ENCODE assay signal across 1 cellular context in the genomic region with DNA sequence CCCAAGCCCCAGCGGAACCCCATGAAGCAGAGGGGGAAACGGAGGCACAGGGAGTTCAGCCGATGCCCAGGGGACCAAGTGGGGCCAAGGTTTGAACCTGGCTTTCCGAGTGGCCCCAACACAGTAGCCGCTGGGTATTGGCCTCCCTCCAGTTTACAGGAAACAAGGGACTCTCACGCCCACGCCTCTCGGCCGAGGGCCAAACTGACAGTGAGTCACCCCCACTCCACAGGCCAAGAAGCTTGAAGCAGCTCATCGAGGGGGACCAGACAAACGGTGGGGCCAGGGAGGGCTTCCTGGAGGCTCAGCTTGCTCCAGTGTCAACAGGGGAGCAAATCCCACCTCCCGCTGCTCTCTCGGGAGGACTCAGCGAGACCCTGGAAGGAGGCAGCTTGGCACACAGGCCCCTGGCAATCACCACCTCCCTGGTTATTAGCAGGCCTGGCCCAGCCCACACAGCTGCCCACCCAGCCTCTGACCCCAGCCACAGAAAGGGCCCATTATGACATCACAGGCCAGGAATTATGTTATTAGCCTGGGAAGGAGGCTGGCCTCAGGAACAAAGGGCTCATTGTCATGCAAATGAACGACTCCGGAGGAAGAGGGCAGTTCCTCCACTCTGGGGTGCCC.
TF ChIP-seq lines count a peak whose summit lies in the region.

No MANE protein-coding gene starts in this region.

TF ChIP-seq in HepG2, 621 proteins besides CTCF, POLR2A, EP300 and RAD21 (continued from another document and continues in another):
- TF ChIP-seq, protein P1, sequence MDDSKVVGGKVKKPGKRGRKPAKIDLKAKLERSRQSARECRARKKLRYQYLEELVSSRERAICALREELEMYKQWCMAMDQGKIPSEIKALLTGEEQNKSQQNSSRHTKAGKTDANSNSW (CRISPR knock-in tag; IDR thresholded peaks at IDR 0.05; ENCODE audit: borderline replicate concordance): 0 out of 2 replicates have a peak, but pooled peaks have one; percentile 24
- TF ChIP-seq SOX13 (IDR thresholded peaks at IDR 0.05): peak; percentile 78
- peak in 1 of 2 experiments; percentile 97; a peak in 2 of 4 replicates for TF ChIP-seq SOX13 (CRISPR knock-in tag; conservative IDR thresholded peaks at IDR 0.05 in 1 of 2, IDR thresholded peaks at IDR 0.05 in 1 of 2)
- TF ChIP-seq CREB1 (IDR thresholded peaks at IDR 0.05): peak; percentile 56; the same call in 1 of the 2 replicates
- peak; percentile 60 for TF ChIP-seq CREB1 (CRISPR knock-in tag; IDR thresholded peaks at IDR 0.05)
- TF ChIP-seq, protein P2, sequence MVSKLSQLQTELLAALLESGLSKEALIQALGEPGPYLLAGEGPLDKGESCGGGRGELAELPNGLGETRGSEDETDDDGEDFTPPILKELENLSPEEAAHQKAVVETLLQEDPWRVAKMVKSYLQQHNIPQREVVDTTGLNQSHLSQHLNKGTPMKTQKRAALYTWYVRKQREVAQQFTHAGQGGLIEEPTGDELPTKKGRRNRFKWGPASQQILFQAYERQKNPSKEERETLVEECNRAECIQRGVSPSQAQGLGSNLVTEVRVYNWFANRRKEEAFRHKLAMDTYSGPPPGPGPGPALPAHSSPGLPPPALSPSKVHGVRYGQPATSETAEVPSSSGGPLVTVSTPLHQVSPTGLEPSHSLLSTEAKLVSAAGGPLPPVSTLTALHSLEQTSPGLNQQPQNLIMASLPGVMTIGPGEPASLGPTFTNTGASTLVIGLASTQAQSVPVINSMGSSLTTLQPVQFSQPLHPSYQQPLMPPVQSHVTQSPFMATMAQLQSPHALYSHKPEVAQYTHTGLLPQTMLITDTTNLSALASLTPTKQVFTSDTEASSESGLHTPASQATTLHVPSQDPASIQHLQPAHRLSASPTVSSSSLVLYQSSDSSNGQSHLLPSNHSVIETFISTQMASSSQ (IDR thresholded peaks at IDR 0.05; ENCODE audit: low read depth): no peak
- TF ChIP-seq, protein P2 (CRISPR knock-in tag; IDR thresholded peaks at IDR 0.05; ENCODE audit: borderline replicate concordance): 0 out of 2 replicates have a peak, but pooled peaks have one; percentile 22
- peak; percentile 95 for TF ChIP-seq SOX5 (CRISPR knock-in tag; IDR thresholded peaks at IDR 0.05; ENCODE audit: borderline replicate concordance)
- TF ChIP-seq RELA (CRISPR knock-in tag; IDR thresholded peaks at IDR 0.05): no peak
- TF ChIP-seq MED1 (CRISPR knock-in tag; IDR thresholded peaks at IDR 0.05): no peak
- TF ChIP-seq, protein P3, sequence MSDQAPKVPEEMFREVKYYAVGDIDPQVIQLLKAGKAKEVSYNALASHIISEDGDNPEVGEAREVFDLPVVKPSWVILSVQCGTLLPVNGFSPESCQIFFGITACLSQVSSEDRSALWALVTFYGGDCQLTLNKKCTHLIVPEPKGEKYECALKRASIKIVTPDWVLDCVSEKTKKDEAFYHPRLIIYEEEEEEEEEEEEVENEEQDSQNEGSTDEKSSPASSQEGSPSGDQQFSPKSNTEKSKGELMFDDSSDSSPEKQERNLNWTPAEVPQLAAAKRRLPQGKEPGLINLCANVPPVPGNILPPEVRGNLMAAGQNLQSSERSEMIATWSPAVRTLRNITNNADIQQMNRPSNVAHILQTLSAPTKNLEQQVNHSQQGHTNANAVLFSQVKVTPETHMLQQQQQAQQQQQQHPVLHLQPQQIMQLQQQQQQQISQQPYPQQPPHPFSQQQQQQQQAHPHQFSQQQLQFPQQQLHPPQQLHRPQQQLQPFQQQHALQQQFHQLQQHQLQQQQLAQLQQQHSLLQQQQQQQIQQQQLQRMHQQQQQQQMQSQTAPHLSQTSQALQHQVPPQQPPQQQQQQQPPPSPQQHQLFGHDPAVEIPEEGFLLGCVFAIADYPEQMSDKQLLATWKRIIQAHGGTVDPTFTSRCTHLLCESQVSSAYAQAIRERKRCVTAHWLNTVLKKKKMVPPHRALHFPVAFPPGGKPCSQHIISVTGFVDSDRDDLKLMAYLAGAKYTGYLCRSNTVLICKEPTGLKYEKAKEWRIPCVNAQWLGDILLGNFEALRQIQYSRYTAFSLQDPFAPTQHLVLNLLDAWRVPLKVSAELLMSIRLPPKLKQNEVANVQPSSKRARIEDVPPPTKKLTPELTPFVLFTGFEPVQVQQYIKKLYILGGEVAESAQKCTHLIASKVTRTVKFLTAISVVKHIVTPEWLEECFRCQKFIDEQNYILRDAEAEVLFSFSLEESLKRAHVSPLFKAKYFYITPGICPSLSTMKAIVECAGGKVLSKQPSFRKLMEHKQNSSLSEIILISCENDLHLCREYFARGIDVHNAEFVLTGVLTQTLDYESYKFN (CRISPR knock-in tag; conservative IDR thresholded peaks at IDR 0.05): peak; percentile 48; the same call in 1 of the 2 replicates
- TF ChIP-seq ZMYM2 (CRISPR knock-in tag; IDR thresholded peaks at IDR 0.05): 0 out of 2 replicates have a peak, but pooled peaks have one; percentile 23
- peak; percentile 84 for TF ChIP-seq HNRNPL (IDR thresholded peaks at IDR 0.05; ENCODE audit: low read depth, low read length)
- TF ChIP-seq, protein P4, sequence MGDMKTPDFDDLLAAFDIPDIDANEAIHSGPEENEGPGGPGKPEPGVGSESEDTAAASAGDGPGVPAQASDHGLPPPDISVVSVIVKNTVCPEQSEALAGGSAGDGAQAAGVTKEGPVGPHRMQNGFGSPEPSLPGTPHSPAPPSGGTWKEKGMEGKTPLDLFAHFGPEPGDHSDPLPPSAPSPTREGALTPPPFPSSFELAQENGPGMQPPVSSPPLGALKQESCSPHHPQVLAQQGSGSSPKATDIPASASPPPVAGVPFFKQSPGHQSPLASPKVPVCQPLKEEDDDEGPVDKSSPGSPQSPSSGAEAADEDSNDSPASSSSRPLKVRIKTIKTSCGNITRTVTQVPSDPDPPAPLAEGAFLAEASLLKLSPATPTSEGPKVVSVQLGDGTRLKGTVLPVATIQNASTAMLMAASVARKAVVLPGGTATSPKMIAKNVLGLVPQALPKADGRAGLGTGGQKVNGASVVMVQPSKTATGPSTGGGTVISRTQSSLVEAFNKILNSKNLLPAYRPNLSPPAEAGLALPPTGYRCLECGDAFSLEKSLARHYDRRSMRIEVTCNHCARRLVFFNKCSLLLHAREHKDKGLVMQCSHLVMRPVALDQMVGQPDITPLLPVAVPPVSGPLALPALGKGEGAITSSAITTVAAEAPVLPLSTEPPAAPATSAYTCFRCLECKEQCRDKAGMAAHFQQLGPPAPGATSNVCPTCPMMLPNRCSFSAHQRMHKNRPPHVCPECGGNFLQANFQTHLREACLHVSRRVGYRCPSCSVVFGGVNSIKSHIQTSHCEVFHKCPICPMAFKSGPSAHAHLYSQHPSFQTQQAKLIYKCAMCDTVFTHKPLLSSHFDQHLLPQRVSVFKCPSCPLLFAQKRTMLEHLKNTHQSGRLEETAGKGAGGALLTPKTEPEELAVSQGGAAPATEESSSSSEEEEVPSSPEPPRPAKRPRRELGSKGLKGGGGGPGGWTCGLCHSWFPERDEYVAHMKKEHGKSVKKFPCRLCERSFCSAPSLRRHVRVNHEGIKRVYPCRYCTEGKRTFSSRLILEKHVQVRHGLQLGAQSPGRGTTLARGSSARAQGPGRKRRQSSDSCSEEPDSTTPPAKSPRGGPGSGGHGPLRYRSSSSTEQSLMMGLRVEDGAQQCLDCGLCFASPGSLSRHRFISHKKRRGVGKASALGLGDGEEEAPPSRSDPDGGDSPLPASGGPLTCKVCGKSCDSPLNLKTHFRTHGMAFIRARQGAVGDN (CRISPR knock-in tag; IDR thresholded peaks at IDR 0.05): peak; percentile 63
- TF ChIP-seq PCBP1 (IDR thresholded peaks at IDR 0.05; ENCODE audit: borderline replicate concordance, low read depth, low read length): 0 out of 2 replicates have a peak, but pooled peaks have one; percentile 23
- 0 out of 2 replicates have a peak, but pooled peaks have one; percentile 32 for TF ChIP-seq KDM2A (CRISPR knock-in tag; IDR thresholded peaks at IDR 0.05; ENCODE audit: borderline replicate concordance, low read depth)
- TF ChIP-seq GATAD2A (CRISPR knock-in tag; IDR thresholded peaks at IDR 0.05): 0 out of 2 replicates have a peak, but pooled peaks have one; percentile 14
- peak; percentile 48 for TF ChIP-seq AGO2 (optimal IDR thresholded peaks at IDR 0.05; ENCODE audit: low read depth, low read length)
- TF ChIP-seq TEAD3 (CRISPR knock-in tag; optimal IDR thresholded peaks at IDR 0.05; ENCODE audit: borderline replicate concordance): peak; percentile 67
- TF ChIP-seq JUN (CRISPR knock-in tag; IDR thresholded peaks at IDR 0.05): 0 out of 2 replicates have a peak, but pooled peaks have one; percentile 42
- no peak for TF ChIP-seq ZNF776 (CRISPR knock-in tag; IDR thresholded peaks at IDR 0.05)
- TF ChIP-seq, protein P5, sequence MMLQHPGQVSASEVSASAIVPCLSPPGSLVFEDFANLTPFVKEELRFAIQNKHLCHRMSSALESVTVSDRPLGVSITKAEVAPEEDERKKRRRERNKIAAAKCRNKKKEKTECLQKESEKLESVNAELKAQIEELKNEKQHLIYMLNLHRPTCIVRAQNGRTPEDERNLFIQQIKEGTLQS (CRISPR knock-in tag; IDR thresholded peaks at IDR 0.05): 0 out of 2 replicates have a peak, but pooled peaks have one; percentile 35
- no peak for TF ChIP-seq TAF15 (IDR thresholded peaks at IDR 0.05; ENCODE audit: low read depth, low read length, poor library complexity, severe bottlenecking)
- no peak for TF ChIP-seq JUNB (CRISPR knock-in tag; IDR thresholded peaks at IDR 0.05; ENCODE audit: borderline replicate concordance)
- TF ChIP-seq HCFC1 (IDR thresholded peaks at IDR 0.05; ENCODE audit: low read depth, low read length): no peak
- TF ChIP-seq, protein P6, sequence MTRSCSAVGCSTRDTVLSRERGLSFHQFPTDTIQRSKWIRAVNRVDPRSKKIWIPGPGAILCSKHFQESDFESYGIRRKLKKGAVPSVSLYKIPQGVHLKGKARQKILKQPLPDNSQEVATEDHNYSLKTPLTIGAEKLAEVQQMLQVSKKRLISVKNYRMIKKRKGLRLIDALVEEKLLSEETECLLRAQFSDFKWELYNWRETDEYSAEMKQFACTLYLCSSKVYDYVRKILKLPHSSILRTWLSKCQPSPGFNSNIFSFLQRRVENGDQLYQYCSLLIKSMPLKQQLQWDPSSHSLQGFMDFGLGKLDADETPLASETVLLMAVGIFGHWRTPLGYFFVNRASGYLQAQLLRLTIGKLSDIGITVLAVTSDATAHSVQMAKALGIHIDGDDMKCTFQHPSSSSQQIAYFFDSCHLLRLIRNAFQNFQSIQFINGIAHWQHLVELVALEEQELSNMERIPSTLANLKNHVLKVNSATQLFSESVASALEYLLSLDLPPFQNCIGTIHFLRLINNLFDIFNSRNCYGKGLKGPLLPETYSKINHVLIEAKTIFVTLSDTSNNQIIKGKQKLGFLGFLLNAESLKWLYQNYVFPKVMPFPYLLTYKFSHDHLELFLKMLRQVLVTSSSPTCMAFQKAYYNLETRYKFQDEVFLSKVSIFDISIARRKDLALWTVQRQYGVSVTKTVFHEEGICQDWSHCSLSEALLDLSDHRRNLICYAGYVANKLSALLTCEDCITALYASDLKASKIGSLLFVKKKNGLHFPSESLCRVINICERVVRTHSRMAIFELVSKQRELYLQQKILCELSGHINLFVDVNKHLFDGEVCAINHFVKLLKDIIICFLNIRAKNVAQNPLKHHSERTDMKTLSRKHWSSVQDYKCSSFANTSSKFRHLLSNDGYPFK (CRISPR knock-in tag; IDR thresholded peaks at IDR 0.05; ENCODE audit: borderline replicate concordance): no peak
- TF ChIP-seq, protein P7, sequence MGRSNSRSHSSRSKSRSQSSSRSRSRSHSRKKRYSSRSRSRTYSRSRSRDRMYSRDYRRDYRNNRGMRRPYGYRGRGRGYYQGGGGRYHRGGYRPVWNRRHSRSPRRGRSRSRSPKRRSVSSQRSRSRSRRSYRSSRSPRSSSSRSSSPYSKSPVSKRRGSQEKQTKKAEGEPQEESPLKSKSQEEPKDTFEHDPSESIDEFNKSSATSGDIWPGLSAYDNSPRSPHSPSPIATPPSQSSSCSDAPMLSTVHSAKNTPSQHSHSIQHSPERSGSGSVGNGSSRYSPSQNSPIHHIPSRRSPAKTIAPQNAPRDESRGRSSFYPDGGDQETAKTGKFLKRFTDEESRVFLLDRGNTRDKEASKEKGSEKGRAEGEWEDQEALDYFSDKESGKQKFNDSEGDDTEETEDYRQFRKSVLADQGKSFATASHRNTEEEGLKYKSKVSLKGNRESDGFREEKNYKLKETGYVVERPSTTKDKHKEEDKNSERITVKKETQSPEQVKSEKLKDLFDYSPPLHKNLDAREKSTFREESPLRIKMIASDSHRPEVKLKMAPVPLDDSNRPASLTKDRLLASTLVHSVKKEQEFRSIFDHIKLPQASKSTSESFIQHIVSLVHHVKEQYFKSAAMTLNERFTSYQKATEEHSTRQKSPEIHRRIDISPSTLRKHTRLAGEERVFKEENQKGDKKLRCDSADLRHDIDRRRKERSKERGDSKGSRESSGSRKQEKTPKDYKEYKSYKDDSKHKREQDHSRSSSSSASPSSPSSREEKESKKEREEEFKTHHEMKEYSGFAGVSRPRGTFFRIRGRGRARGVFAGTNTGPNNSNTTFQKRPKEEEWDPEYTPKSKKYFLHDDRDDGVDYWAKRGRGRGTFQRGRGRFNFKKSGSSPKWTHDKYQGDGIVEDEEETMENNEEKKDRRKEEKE (IDR thresholded peaks at IDR 0.05): no peak
- TF ChIP-seq SOX6 (IDR thresholded peaks at IDR 0.05): no peak
- peak; percentile 92 for TF ChIP-seq SOX6 (CRISPR knock-in tag; IDR thresholded peaks at IDR 0.05)
- TF ChIP-seq, protein P8, sequence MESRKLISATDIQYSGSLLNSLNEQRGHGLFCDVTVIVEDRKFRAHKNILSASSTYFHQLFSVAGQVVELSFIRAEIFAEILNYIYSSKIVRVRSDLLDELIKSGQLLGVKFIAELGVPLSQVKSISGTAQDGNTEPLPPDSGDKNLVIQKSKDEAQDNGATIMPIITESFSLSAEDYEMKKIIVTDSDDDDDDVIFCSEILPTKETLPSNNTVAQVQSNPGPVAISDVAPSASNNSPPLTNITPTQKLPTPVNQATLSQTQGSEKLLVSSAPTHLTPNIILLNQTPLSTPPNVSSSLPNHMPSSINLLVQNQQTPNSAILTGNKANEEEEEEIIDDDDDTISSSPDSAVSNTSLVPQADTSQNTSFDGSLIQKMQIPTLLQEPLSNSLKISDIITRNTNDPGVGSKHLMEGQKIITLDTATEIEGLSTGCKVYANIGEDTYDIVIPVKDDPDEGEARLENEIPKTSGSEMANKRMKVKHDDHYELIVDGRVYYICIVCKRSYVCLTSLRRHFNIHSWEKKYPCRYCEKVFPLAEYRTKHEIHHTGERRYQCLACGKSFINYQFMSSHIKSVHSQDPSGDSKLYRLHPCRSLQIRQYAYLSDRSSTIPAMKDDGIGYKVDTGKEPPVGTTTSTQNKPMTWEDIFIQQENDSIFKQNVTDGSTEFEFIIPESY (CRISPR knock-in tag; IDR thresholded peaks at IDR 0.05): peak; percentile 62; the same call in 1 of the 2 replicates
